Comparison of ENCODE assay signal across 1 cellular context in the genomic region with DNA sequence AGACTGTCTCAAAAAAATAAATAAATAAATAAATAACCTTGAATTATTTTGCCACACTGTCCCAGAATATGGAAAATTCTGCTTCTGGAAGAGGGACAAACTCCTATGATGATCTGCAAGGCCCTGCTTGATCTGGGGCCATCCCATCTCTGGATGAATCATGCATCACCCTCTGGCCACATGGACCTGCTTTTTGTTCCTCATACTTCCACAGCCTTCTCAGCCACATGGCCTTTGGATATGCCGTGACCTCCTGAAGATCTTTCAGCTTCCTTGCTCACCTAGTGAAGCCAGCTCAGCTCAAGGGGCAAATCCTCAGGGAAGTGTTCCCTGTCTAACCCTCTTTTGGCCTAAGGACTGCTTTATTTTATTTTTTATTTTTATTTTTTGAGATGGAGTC.
TF ChIP-seq lines count a peak whose summit lies in the region.

No MANE protein-coding gene starts in this region.

TF ChIP-seq in IMR-90, 13 proteins besides CTCF, POLR2A, EP300 and RAD21:
- TF ChIP-seq MXI1 (IDR thresholded peaks at IDR 0.05; ENCODE audit: borderline replicate concordance, low read depth, low read length) (peak; percentile 86), CHD1 (IDR thresholded peaks at IDR 0.05; ENCODE audit: low read depth, low read length) (no peak), MAZ (IDR thresholded peaks at IDR 0.05; ENCODE audit: borderline replicate concordance, low read depth, low read length) (no peak)
- TF ChIP-seq, protein P1, sequence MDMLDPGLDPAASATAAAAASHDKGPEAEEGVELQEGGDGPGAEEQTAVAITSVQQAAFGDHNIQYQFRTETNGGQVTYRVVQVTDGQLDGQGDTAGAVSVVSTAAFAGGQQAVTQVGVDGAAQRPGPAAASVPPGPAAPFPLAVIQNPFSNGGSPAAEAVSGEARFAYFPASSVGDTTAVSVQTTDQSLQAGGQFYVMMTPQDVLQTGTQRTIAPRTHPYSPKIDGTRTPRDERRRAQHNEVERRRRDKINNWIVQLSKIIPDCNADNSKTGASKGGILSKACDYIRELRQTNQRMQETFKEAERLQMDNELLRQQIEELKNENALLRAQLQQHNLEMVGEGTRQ (IDR thresholded peaks at IDR 0.05; ENCODE audit: low read depth, low read length), result 0 out of 2 replicates have a peak, but pooled peaks have one; percentile 34
